37 cellular contexts compared by ENCODE assay signal in genomic region chr9:103660830-103661229, GRCh38.
"Had no signal": no experiment of that assay in that cellular context is flagged by ENCODE, and none has a peak within 500 bp of the region (broad histone marks: within the 10 kb centered on the region; RNA-seq: fewer than 3 reads in every experiment).

No MANE protein-coding gene starts in this region.

- FAIRE-seq: bronchial epithelial cell, TTC549 had no signal

- H3K4me3 Mint-ChIP-seq: activated B cell treated with CpG ODN at 0.5 μM for 24 hours; activated CD4-positive, alpha-beta memory T cell treated with anti-CD3 and anti-CD28 coated beads for 36 hours; activated CD4-positive, alpha-beta T cell treated with anti-CD3 and anti-CD28 coated beads, Interleukin-2, amount 10 ng/mL, durations not matched to agents 24 days and 14 days; activated CD8-positive, alpha-beta T cell treated with anti-CD3 and anti-CD28 coated beads for 36 hours; activated naive CD4-positive, alpha-beta T cell treated with anti-CD3 and anti-CD28 coated beads for 36 hours; activated naive CD8-positive, alpha-beta T cell treated with anti-CD3 and anti-CD28 coated beads for 36 hours; activated T-cell treated with anti-CD3 and anti-CD28 coated beads, Interleukin-2, amount 50 U/mL, for 4 hours; activated T-cell treated with anti-CD3 and anti-CD28 coated beads, Interleukin-2, amount 50 U/mL, for 72 hours; activated T-helper 1 cell treated with anti-CD3 and anti-CD28 coated beads, Interleukin-12 subunit alpha, Interleukin-12 subunit beta, Interleukin-2, Interleukin-4 antibody, amounts not matched to agents 30 ng/mL and 10 ng/mL and 1 ng/mL, durations not matched to agents 14 hours and 24 hours and 36 hours; activated T-helper 17 cell treated with anti-CD3 and anti-CD28 coated beads, Interleukin-2, amount 50 U/mL, for 72 hours; brain; central memory CD8-positive, alpha-beta T cell; T-helper 1 cell treated with Interleukin-12 subunit alpha and Interleukin-12 subunit beta and Interleukin-4 antibody, amounts not matched to agents 30 μg/mL and 1 μg/mL, for 36 hours; T-helper 2 cell treated with Interferon-gamma antibody and Interleukin-4, amounts not matched to agents 5 μg/mL and 100 μg/mL, for 36 hours had no signal

- H3K27ac ChIP-seq: adrenal gland, ascending aorta, cardiac muscle cell, VCaP had no signal

- H3K4me1 Mint-ChIP-seq: activated B cell treated with CpG ODN at 0.5 μM for 24 hours; activated CD4-positive, alpha-beta T cell treated with anti-CD3 and anti-CD28 coated beads, Interleukin-2, amount 10 ng/mL, durations not matched to agents 24 days and 14 days; activated naive CD8-positive, alpha-beta T cell treated with anti-CD3 and anti-CD28 coated beads for 36 hours; activated T-helper 17 cell treated with anti-CD3 and anti-CD28 coated beads, Interleukin-2, amount 50 U/mL, for 72 hours; brain; central memory CD8-positive, alpha-beta T cell had no signal

- H3K36me3 ChIP-seq: adrenal gland, ascending aorta, cardiac muscle cell had no signal

- H3K4me1 ChIP-seq: adrenal gland, ascending aorta had no signal

- DNase-seq: activated B cell treated with CpG ODN at 0.5 μM for 24 hours; activated CD4-positive, alpha-beta memory T cell treated with anti-CD3 and anti-CD28 coated beads for 36 hours; activated CD4-positive, alpha-beta T cell treated with anti-CD3 and anti-CD28 coated beads for 4 hours; activated CD4-positive, alpha-beta T cell treated with anti-CD3 and anti-CD28 coated beads, Interleukin-2, amount 10 ng/mL, durations not matched to agents 24 days and 14 days; activated CD4-positive, alpha-beta T cell treated with anti-CD3 and anti-CD28 coated beads, Interleukin-2, amount 50 U/mL, for 1 hour; activated CD4-positive, alpha-beta T cell treated with anti-CD3 and anti-CD28 coated beads, Interleukin-2, amount 50 U/mL, for 4 hours; activated CD4-positive, CD25-positive, alpha-beta regulatory T cell treated with anti-CD3 and anti-CD28 coated beads, Interleukin-2, amount 50 U/mL, for 72 hours; activated CD8-positive, alpha-beta memory T cell treated with anti-CD3 and anti-CD28 coated beads, Interleukin-2, amount 50 U/mL, for 48 hours; activated CD8-positive, alpha-beta T cell treated with anti-CD3 and anti-CD28 coated beads for 36 hours; activated effector memory CD4-positive, alpha-beta T cell treated with anti-CD3 and anti-CD28 coated beads, Interleukin-2, amount 50 U/mL, for 16 hours; activated gamma-delta T cell treated with Interleukin-2 at 50 U/mL for 16 hours; activated naive CD4-positive, alpha-beta T cell; activated naive CD4-positive, alpha-beta T cell treated with anti-CD3 and anti-CD28 coated beads for 36 hours; activated naive CD4-positive, alpha-beta T cell treated with anti-CD3 and anti-CD28 coated beads, Interleukin-2, amount 50 U/mL, for 16 hours; activated naive CD8-positive, alpha-beta T cell treated with anti-CD3 and anti-CD28 coated beads for 36 hours; activated T-cell treated with anti-CD3 and anti-CD28 coated beads, Interleukin-2, amount 50 U/mL, for 4 hours; activated T-cell treated with anti-CD3 and anti-CD28 coated beads, Interleukin-2, amount 50 U/mL, for 72 hours; adrenal gland; amygdala; anterior cingulate cortex; caudate nucleus; cerebellar nuclear complex; T-helper 1 cell; T-helper 2 cell; T-helper 9 cell had no signal

- H3K36me3 Mint-ChIP-seq: activated CD4-positive, alpha-beta memory T cell treated with anti-CD3 and anti-CD28 coated beads for 36 hours; activated naive CD8-positive, alpha-beta T cell treated with anti-CD3 and anti-CD28 coated beads for 36 hours; brain had no signal

- ATAC-seq: activated CD8-positive, alpha-beta T cell treated with anti-CD3 and anti-CD28 coated beads for 36 hours; activated naive CD4-positive, alpha-beta T cell treated with anti-CD3 and anti-CD28 coated beads, Interleukin-2, amount 50 U/mL, for 72 hours; activated T-cell treated with anti-CD3 and anti-CD28 coated beads, Interleukin-2, amount 50 U/mL, for 4 hours; activated T-cell treated with anti-CD3 and anti-CD28 coated beads, Interleukin-2, amount 50 U/mL, for 72 hours; activated T-helper 17 cell treated with anti-CD3 and anti-CD28 coated beads, Interleukin-2, amount 50 U/mL, for 72 hours had no signal

- H3K4me3 ChIP-seq: adrenal gland, ascending aorta, cardiac muscle cell had no signal

- H3K27ac Mint-ChIP-seq: activated B cell treated with CpG ODN at 0.5 μM for 24 hours; activated CD4-positive, alpha-beta memory T cell treated with anti-CD3 and anti-CD28 coated beads for 36 hours; activated CD4-positive, alpha-beta T cell treated with anti-CD3 and anti-CD28 coated beads, Interleukin-2, amount 10 ng/mL, durations not matched to agents 24 days and 14 days; activated CD8-positive, alpha-beta T cell treated with anti-CD3 and anti-CD28 coated beads for 36 hours; activated naive CD4-positive, alpha-beta T cell treated with anti-CD3 and anti-CD28 coated beads for 36 hours; activated naive CD4-positive, alpha-beta T cell treated with anti-CD3 and anti-CD28 coated beads, Interleukin-2, amount 50 U/mL, for 72 hours; activated naive CD8-positive, alpha-beta T cell treated with anti-CD3 and anti-CD28 coated beads for 36 hours; activated T-cell treated with anti-CD3 and anti-CD28 coated beads, Interleukin-2, amount 50 U/mL, for 72 hours; activated T-helper 1 cell treated with anti-CD3 and anti-CD28 coated beads, Interleukin-12 subunit alpha, Interleukin-12 subunit beta, Interleukin-2, Interleukin-4 antibody, amounts not matched to agents 30 ng/mL and 10 ng/mL and 1 ng/mL, durations not matched to agents 14 hours and 24 hours and 36 hours; activated T-helper 17 cell treated with anti-CD3 and anti-CD28 coated beads, Interleukin-2, amount 50 U/mL, for 72 hours; brain; T-helper 1 cell treated with Interleukin-12 subunit alpha and Interleukin-12 subunit beta and Interleukin-4 antibody, amounts not matched to agents 30 μg/mL and 1 μg/mL, for 36 hours; T-helper 2 cell treated with Interferon-gamma antibody and Interleukin-4, amounts not matched to agents 5 μg/mL and 100 μg/mL, for 36 hours had no signal

- H3K9me3 ChIP-seq: ascending aorta had no signal

- H3K9me3 Mint-ChIP-seq: activated CD4-positive, alpha-beta T cell treated with anti-CD3 and anti-CD28 coated beads, Interleukin-2, amount 10 ng/mL, durations not matched to agents 24 days and 14 days; T-helper 1 cell treated with Interleukin-12 subunit alpha and Interleukin-12 subunit beta and Interleukin-4 antibody, amounts not matched to agents 30 μg/mL and 1 μg/mL, for 36 hours had no signal

- H3K27me3 Mint-ChIP-seq: activated B cell treated with CpG ODN at 0.5 μM for 24 hours; activated CD4-positive, alpha-beta memory T cell treated with anti-CD3 and anti-CD28 coated beads for 36 hours; activated CD4-positive, alpha-beta T cell treated with anti-CD3 and anti-CD28 coated beads, Interleukin-2, amount 10 ng/mL, durations not matched to agents 24 days and 14 days; activated CD8-positive, alpha-beta T cell treated with anti-CD3 and anti-CD28 coated beads for 36 hours; activated naive CD8-positive, alpha-beta T cell treated with anti-CD3 and anti-CD28 coated beads for 36 hours; activated T-helper 17 cell treated with anti-CD3 and anti-CD28 coated beads, Interleukin-2, amount 50 U/mL, for 72 hours; central memory CD8-positive, alpha-beta T cell had no signal

- H3K27me3 ChIP-seq: adrenal gland, ascending aorta, cardiac muscle cell had no signal
